ENCODE assay signal across 1 cellular context in the genomic region with DNA sequence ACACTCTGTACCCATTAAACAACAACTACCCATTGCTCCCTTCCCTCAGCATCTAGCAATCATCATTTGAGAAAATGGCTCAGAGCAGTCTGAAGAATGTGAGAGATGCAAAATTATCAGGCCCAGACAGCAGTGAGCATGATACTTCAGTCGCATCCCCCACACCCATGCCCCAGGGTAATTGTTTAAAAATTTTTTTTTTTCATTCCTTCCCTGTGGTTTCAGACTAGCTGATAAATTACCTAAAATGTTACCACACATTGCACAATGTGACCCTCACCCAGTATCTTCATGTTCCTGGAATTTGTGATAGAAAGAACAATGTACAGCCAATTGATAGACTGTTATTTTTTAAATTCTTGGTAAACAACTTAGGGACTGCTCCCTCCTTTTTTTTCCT.
TF ChIP-seq lines count a peak whose summit lies in the region.

No MANE protein-coding gene starts in this region.

TF ChIP-seq in K562, 482 proteins besides CTCF, POLR2A, EP300 and RAD21 (continued from another document and continues in another):
- TF ChIP-seq, protein P1, sequence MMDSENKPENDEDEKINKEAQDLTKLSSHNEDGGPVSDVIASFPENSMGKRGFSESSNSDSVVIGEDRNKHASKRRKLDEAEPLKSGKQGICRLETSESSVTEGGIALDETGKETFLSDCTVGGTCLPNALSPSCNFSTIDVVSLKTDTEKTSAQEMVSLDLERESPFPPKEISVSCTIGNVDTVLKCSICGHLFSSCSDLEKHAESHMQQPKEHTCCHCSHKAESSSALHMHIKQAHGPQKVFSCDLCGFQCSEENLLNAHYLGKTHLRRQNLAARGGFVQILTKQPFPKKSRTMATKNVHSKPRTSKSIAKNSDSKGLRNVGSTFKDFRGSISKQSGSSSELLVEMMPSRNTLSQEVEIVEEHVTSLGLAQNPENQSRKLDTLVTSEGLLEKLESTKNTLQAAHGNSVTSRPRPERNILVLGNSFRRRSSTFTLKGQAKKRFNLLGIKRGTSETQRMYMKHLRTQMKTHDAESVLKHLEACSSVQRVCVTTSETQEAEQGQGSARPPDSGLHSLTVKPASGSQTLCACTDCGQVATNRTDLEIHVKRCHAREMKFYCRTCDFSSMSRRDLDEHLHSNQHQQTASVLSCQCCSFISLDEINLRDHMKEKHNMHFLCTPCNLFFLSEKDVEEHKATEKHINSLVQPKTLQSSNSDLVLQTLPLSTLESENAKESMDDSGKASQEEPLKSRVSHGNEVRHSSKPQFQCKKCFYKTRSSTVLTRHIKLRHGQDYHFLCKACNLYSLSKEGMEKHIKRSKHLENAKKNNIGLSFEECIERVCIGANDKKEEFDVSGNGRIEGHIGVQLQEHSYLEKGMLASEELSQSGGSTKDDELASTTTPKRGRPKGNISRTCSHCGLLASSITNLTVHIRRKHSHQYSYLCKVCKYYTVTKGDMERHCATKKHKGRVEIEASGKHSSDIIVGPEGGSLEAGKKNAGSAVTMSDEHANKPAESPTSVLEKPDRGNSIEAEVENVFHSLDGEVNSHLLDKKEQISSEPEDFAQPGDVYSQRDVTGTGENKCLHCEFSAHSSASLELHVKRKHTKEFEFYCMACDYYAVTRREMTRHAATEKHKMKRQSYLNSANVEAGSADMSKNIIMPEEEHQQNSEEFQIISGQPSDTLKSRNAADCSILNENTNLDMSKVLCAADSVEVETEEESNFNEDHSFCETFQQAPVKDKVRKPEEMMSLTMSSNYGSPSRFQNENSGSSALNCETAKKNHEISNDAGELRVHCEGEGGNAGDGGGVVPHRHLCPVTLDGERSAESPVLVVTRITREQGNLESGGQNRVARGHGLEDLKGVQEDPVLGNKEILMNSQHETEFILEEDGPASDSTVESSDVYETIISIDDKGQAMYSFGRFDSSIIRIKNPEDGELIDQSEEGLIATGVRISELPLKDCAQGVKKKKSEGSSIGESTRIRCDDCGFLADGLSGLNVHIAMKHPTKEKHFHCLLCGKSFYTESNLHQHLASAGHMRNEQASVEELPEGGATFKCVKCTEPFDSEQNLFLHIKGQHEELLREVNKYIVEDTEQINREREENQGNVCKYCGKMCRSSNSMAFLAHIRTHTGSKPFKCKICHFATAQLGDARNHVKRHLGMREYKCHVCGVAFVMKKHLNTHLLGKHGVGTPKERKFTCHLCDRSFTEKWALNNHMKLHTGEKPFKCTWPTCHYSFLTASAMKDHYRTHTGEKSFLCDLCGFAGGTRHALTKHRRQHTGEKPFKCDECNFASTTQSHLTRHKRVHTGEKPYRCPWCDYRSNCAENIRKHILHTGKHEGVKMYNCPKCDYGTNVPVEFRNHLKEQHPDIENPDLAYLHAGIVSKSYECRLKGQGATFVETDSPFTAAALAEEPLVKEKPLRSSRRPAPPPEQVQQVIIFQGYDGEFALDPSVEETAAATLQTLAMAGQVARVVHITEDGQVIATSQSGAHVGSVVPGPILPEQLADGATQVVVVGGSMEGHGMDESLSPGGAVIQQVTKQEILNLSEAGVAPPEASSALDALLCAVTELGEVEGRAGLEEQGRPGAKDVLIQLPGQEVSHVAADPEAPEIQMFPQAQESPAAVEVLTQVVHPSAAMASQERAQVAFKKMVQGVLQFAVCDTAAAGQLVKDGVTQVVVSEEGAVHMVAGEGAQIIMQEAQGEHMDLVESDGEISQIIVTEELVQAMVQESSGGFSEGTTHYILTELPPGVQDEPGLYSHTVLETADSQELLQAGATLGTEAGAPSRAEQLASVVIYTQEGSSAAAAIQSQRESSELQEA (IDR thresholded peaks at IDR 0.05; ENCODE audit: low read depth) = no peak
- no peak for TF ChIP-seq ZNF398 (CRISPR knock-in tag; IDR thresholded peaks at IDR 0.05)
- no peak for TF ChIP-seq NFRKB (IDR thresholded peaks at IDR 0.05; ENCODE audit: low read depth)
- TF ChIP-seq, protein P2, sequence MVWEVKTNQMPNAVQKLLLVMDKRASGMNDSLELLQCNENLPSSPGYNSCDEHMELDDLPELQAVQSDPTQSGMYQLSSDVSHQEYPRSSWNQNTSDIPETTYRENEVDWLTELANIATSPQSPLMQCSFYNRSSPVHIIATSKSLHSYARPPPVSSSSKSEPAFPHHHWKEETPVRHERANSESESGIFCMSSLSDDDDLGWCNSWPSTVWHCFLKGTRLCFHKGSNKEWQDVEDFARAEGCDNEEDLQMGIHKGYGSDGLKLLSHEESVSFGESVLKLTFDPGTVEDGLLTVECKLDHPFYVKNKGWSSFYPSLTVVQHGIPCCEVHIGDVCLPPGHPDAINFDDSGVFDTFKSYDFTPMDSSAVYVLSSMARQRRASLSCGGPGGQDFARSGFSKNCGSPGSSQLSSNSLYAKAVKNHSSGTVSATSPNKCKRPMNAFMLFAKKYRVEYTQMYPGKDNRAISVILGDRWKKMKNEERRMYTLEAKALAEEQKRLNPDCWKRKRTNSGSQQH (CRISPR knock-in tag; IDR thresholded peaks at IDR 0.05) = 0 out of 2 replicates have a peak, but pooled peaks have one; percentile 70
- peak; percentile 43; the same call in 1 of the 2 replicates for TF ChIP-seq ZNF592 (IDR thresholded peaks at IDR 0.05)
- no peak for TF ChIP-seq ERF (CRISPR knock-in tag; IDR thresholded peaks at IDR 0.05)
- 0 out of 2 replicates have a peak, but pooled peaks have one; percentile 38 for TF ChIP-seq TRIM28 (IDR thresholded peaks at IDR 0.05)
- TF ChIP-seq ZFP30 (CRISPR knock-in tag; IDR thresholded peaks at IDR 0.05; ENCODE audit: borderline replicate concordance) = no peak
- TF ChIP-seq MXI1 (IDR thresholded peaks at IDR 0.05; ENCODE audit: low read depth, low read length) = no peak
- TF ChIP-seq STAT5A (IDR thresholded peaks at IDR 0.05; ENCODE audit: borderline replicate concordance, low read length) = peak; percentile 67; the same call in 1 of the 2 replicates
- TF ChIP-seq FOXM1 (IDR thresholded peaks at IDR 0.05; ENCODE audit: low read depth) = peak; percentile 98
- no peak for TF ChIP-seq FOXM1 (CRISPR knock-in tag; IDR thresholded peaks at IDR 0.05; ENCODE audit: low read depth)
- no peak for TF ChIP-seq E2F3 (CRISPR knock-in tag; IDR thresholded peaks at IDR 0.05)
- TF ChIP-seq SMARCA4 (IDR thresholded peaks at IDR 0.05) = peak; percentile 89
- TF ChIP-seq ZEB2 (IDR thresholded peaks at IDR 0.05) = peak; percentile 81; the same call in 1 of the 2 replicates
- no peak for TF ChIP-seq CBX1 (IDR thresholded peaks at IDR 0.05; ENCODE audit: low read depth)
- TF ChIP-seq RBM15 (IDR thresholded peaks at IDR 0.05; ENCODE audit: insufficient read depth, low read length) = no peak
- TF ChIP-seq ZC3H8 (IDR thresholded peaks at IDR 0.05) = no peak
- TF ChIP-seq CBX8 (IDR thresholded peaks at IDR 0.05; ENCODE audit: borderline replicate concordance, extremely low read depth, low read depth, low read length, poor library complexity, severe bottlenecking) = no peak
- no peak for TF ChIP-seq ZNF75A (CRISPR knock-in tag; IDR thresholded peaks at IDR 0.05)
- TF ChIP-seq MEF2A (IDR thresholded peaks at IDR 0.05; ENCODE audit: control insufficient read depth, low read depth, low read length) = no peak
- TF ChIP-seq, protein P3, sequence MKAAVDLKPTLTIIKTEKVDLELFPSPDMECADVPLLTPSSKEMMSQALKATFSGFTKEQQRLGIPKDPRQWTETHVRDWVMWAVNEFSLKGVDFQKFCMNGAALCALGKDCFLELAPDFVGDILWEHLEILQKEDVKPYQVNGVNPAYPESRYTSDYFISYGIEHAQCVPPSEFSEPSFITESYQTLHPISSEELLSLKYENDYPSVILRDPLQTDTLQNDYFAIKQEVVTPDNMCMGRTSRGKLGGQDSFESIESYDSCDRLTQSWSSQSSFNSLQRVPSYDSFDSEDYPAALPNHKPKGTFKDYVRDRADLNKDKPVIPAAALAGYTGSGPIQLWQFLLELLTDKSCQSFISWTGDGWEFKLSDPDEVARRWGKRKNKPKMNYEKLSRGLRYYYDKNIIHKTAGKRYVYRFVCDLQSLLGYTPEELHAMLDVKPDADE (conservative IDR thresholded peaks at IDR 0.05; ENCODE audit: control insufficient read depth, low read depth, low read length) = no peak
- no peak for TF ChIP-seq ATF1 (CRISPR knock-in tag; IDR thresholded peaks at IDR 0.05)
- peak; percentile 50 for TF ChIP-seq ATF1 (tag; IDR thresholded peaks at IDR 0.05)
- TF ChIP-seq ZNF165 (CRISPR knock-in tag; IDR thresholded peaks at IDR 0.05; ENCODE audit: borderline replicate concordance) = no peak
- no peak for TF ChIP-seq CBX5 (IDR thresholded peaks at IDR 0.05; ENCODE audit: borderline replicate concordance, low read depth)
- peak; percentile 95; the same call in 1 of the 2 replicates for TF ChIP-seq LCOR (CRISPR knock-in tag; IDR thresholded peaks at IDR 0.05)
- no peak for TF ChIP-seq HMG20A (CRISPR knock-in tag; conservative IDR thresholded peaks at IDR 0.05)
- no peak for TF ChIP-seq SFPQ (IDR thresholded peaks at IDR 0.05; ENCODE audit: low read depth, low read length)
- no peak for TF ChIP-seq KLF10 (CRISPR knock-in tag; IDR thresholded peaks at IDR 0.05)
- no peak for TF ChIP-seq ETV6 (IDR thresholded peaks at IDR 0.05; ENCODE audit: borderline replicate concordance in 1 of 2, low read depth in 2 of 2, low read length in 1 of 2)
- TF ChIP-seq ETV6 (CRISPR knock-in tag; IDR thresholded peaks at IDR 0.05; ENCODE audit: borderline replicate concordance) = no peak
- TF ChIP-seq CBX2 (IDR thresholded peaks at IDR 0.05; ENCODE audit: insufficient read depth, low read length, poor library complexity, severe bottlenecking) = no peak
- no peak for TF ChIP-seq ZNF696 (CRISPR knock-in tag; conservative IDR thresholded peaks at IDR 0.05)
- no peak for TF ChIP-seq GATAD2A (IDR thresholded peaks at IDR 0.05)
